ENCODE assay signal across 8 cellular contexts in the genomic region with DNA sequence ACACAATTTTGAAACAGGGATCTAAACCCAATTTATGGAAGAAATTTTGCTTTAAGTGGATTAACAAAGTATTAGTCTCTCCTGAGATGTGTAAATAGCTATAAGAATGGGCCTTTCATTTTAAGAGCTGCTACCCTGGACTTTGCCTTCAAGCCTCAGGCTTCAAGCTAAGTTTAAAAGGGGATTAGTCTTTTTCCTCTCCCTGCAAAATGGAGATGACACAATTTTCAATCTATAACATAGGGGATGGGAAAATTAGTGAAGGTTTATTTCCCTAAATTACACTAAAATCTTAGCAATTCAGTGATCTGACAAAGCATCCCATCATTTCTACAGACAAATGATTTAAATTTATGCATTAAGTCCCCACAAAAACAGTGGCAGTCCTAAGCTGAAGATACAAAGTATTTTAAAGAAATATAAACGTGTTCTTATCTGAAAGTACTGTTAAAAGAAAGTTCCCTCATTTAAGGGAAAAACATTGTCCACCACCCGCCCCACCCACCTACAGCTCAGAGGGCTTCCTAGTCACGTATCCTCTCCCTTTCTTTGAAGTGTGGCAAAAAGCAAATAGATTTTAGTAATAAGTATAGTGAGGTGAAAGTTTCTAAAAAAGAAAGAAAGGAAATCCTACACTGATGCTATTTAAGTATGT. TPM values are rescaled to one million over a fixed set of nuclear protein-coding genes. Genes with fewer than 3 reads are reported as not detected.
DNase-seq lines count a peak whose midpoint lies in the region; ATAC-seq, FAIRE-seq and TF ChIP-seq lines count a peak whose summit lies in the region.

No MANE protein-coding gene starts in this region.

- no peak for TF ChIP-seq EP300 in K562 (IDR thresholded peaks at IDR 0.05; ENCODE audit: low read length)

- H4K20me1 ChIP-seq in BLaER1 (no peaks in the 10 kb centered on the region), K562 (replicated peaks; ENCODE audit: control insufficient read depth, insufficient read depth, low read length) (no peaks in the 10 kb centered on the region)

- no peaks in the 10 kb centered on the region for H3K9me1 ChIP-seq in K562 (ENCODE audit: control insufficient read depth, insufficient read depth, low read length)

- FAIRE-seq in K562 (lab: Jason Lieb, UNC) = no peak

- H2AFZ ChIP-seq in K562 (ENCODE audit: low read depth, low read length) = peak overlapping the region; percentile 57

- in situ Hi-C loops in K562 (cut with MboI) = no loop called here

- 15% methylated on average over 3 of the region's 3 CpGs for WGBS in K562 (ENCODE audit: insufficient coverage, low coverage, missing lambda C conversion rate)
- WGBS in adrenal gland, 4 donors = 42 to 62% (median 53%) methylated on average over 3 of the region's 3 CpGs

- ATAC-seq in HG03460 (IDR thresholded peaks at IDR 0.05; ENCODE audit: unreplicated experiment) = peak; percentile 54
- peak; percentile 30 for ATAC-seq in K562

- TF ChIP-seq RAD21 in K562 (CRISPR knock-in tag; conservative IDR thresholded peaks at IDR 0.05 in 1 of 2, IDR thresholded peaks at IDR 0.05 in 1 of 2) = no peak

- H3K4me3 ChIP-seq in BLaER1 (no peak overlapping the region), K562 (no peak overlapping the region), adrenal gland (no peak overlapping the region), coronary artery (no peak overlapping the region)

- DNase-seq in GM20000 (ENCODE audit: low spot score) (peak; percentile 31), K562 (ENCODE audit: extremely low read depth in 1 of 4, low spot score in 3 of 4) (peak in 2 of 4 experiments; percentile 32 to 63), NCI-H2029 (lab: John Stamatoyannopoulos, UW) (no peak), adrenal gland (no peak), coronary artery (ENCODE audit: low spot score) (no peak)
- DNase-seq in effector CD4-positive, alpha-beta T cell = no peak

- no peak overlapping the region for H3K9ac ChIP-seq in BLaER1
- peak overlapping the region in 1 of 2 experiments; percentile 34; a peak in 2 of 4 replicates for H3K9ac ChIP-seq in K562 (ENCODE audit: insufficient read depth in 1 of 2, low read depth in 2 of 2, low read length in 2 of 2)

- H3K4me1 ChIP-seq in BLaER1 (peaks cover 28% of the 10 kb centered on the region), K562 (replicated peaks in 1 of 2; ENCODE audit: control insufficient read depth in 2 of 2, insufficient read depth in 2 of 2, low read length in 2 of 2) (peaks cover 11 to 73% of the 10 kb centered on the region in 2 experiments), adrenal gland (replicated peaks in 1 of 2) (peaks cover 0 to 65% of the 10 kb centered on the region in 2 donors)

- H3K27me3 ChIP-seq in BLaER1 = no peaks in the 10 kb centered on the region
- no peaks in the 10 kb centered on the region for H3K27me3 ChIP-seq in K562 (ENCODE audit: control insufficient read depth in 2 of 2, insufficient read depth in 2 of 2, low read length in 2 of 2)
- H3K27me3 ChIP-seq in adrenal gland = no peaks in the 10 kb centered on the region

- no peak for TF ChIP-seq POLR2A in K562 (conservative IDR thresholded peaks at IDR 0.05)
- TF ChIP-seq POLR2A in adrenal gland (IDR thresholded peaks at IDR 0.05) = no peak

- peaks cover 100% of the 10 kb centered on the region for H3K79me2 ChIP-seq in K562 (ENCODE audit: control insufficient read depth, insufficient read depth, low read length)

- POLR2A ChIA-PET in K562 (lab: Yijun Ruan, JAX) = interaction anchor here (0.9 to 4.1 kb wide), 5 partner anchors 11 to 19 kb away, joined by 3 to 36 read pairs (median 3); a partner anchor contains a TSS

- CTCF ChIA-PET in K562 (lab: Yijun Ruan, JAX; ENCODE audit: low intra/inter-chr PET ratio) = no interaction called here

- intact Hi-C loops in K562 (cut with micrococcal nuclease) = no loop called here
- intact Hi-C loops in adrenal gland (cut with DNase I) = no loop called here

- H3K9me3 ChIP-seq in BLaER1 = 0 out of 2 replicates have a peak, but pooled peaks cover 7% of the 10 kb centered on the region
- no peaks in the 10 kb centered on the region for H3K9me3 ChIP-seq in K562 (replicated peaks; ENCODE audit: control insufficient read depth, insufficient read depth, low read depth, low read length)
- no peaks in the 10 kb centered on the region for H3K9me3 ChIP-seq in adrenal gland (replicated peaks in 1 of 3)

- no peaks in the 10 kb centered on the region for H3K36me3 ChIP-seq in BLaER1
- H3K36me3 ChIP-seq in K562 (ENCODE audit: control insufficient read depth, insufficient read depth, low read length) = no peaks in the 10 kb centered on the region; the same call in 2 of the 3 replicates
- H3K36me3 ChIP-seq in adrenal gland (replicated peaks in 1 of 2) = no peaks in the 10 kb centered on the region

- H3K27ac ChIP-seq in BLaER1 = no peak overlapping the region
- H3K27ac ChIP-seq in K562 (ENCODE audit: extremely low read depth, low read depth, low read length) = peak overlapping the region; percentile 49
- H3K27ac ChIP-seq in adrenal gland = no peak overlapping the region
- H3K27ac ChIP-seq in coronary artery = peak overlapping the region in 1 of 2 donors; percentile 27

- TF ChIP-seq CTCF in GM20000 (IDR thresholded peaks at IDR 0.05; ENCODE audit: extremely low read depth, missing control alignments) (no peak), K562 (IDR thresholded peaks at IDR 0.05 in 2 of 3, conservative IDR thresholded peaks at IDR 0.05 in 1 of 3; ENCODE audit: insufficient read depth in 2 of 3, low read depth in 1 of 3, low read length in 3 of 3) (no peak), adrenal gland (IDR thresholded peaks at IDR 0.05) (no peak), coronary artery (IDR thresholded peaks at IDR 0.05) (no peak)

- peak overlapping the region; percentile 51 for H3K4me2 ChIP-seq in BLaER1
- peak overlapping the region; percentile 56 for H3K4me2 ChIP-seq in K562 (ENCODE audit: insufficient read depth, low read length)

- BruUV-seq in K562 (replicated peaks; lab: Mats Ljungman, UMichigan) = no TSS peak

TF ChIP-seq in K562, 482 proteins besides CTCF, POLR2A, EP300 and RAD21:
- TF ChIP-seq, protein P1, sequence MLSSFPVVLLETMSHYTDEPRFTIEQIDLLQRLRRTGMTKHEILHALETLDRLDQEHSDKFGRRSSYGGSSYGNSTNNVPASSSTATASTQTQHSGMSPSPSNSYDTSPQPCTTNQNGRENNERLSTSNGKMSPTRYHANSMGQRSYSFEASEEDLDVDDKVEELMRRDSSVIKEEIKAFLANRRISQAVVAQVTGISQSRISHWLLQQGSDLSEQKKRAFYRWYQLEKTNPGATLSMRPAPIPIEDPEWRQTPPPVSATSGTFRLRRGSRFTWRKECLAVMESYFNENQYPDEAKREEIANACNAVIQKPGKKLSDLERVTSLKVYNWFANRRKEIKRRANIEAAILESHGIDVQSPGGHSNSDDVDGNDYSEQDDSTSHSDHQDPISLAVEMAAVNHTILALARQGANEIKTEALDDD (IDR thresholded peaks at IDR 0.05) = 0 out of 2 replicates have a peak, but pooled peaks have one; percentile 8
- TF ChIP-seq ZNF589 (CRISPR knock-in tag; IDR thresholded peaks at IDR 0.05; ENCODE audit: low read depth) = 0 out of 2 replicates have a peak, but pooled peaks have one; percentile 2
- TF ChIP-seq, protein P2, sequence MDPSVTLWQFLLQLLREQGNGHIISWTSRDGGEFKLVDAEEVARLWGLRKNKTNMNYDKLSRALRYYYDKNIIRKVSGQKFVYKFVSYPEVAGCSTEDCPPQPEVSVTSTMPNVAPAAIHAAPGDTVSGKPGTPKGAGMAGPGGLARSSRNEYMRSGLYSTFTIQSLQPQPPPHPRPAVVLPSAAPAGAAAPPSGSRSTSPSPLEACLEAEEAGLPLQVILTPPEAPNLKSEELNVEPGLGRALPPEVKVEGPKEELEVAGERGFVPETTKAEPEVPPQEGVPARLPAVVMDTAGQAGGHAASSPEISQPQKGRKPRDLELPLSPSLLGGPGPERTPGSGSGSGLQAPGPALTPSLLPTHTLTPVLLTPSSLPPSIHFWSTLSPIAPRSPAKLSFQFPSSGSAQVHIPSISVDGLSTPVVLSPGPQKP (CRISPR knock-in tag; IDR thresholded peaks at IDR 0.05) = no peak
- peak; percentile 18; the same call in 1 of the 2 replicates for TF ChIP-seq ZFX (CRISPR knock-in tag; IDR thresholded peaks at IDR 0.05)

RNA-seq across cellular contexts. Expression of a gene that starts 14.5 kb away (rescaled TPM):
- total RNA-seq in K562 (2011; cell fraction: chromatin; rRNA removed; ENCODE audit: low replicate concordance) = 15.1 and 38.1 TPM in 2 replicates
- total RNA-seq in K562 (2011; cell fraction: nucleolus; rRNA removed) = 9.8 and 11.2 TPM in 2 replicates
- 14.4 and 21.6 TPM in 2 replicates for total RNA-seq in K562 (2011; cell fraction: nucleoplasm; rRNA removed)
- total RNA-seq in K562 (2014; rRNA removed) (15.5 and 16.2 TPM in 2 replicates), K562 (2014; rRNA removed; fragmentation: Illumina TruSeq; extraction: Trizol) (29.7 and 33.9 TPM in 2 replicates), K562 (2015; rRNA removed; fragmentation: Illumina TruSeq; extraction: Trizol) (21.6 and 24.3 TPM in 2 replicates), K562 (2021) (18.4 and 21.1 TPM in 2 replicates), adrenal gland (10 to 100 TPM; 50.6 to 90.6 (median 79.8) TPM)
- polyA plus RNA-seq in K562 (2011; rRNA removed) (25.6 and 25.8 TPM in 2 replicates), K562 (2014; fragmentation: Illumina TruSeq; extraction: Trizol) (20.2 and 22.0 TPM in 2 replicates), K562 (2014; fragmentation: Nextera tagmentation; extraction: Ambion mirVana) (10 to 100 TPM; 17.8 to 19.0 TPM), K562 (2014; rRNA removed) (11.8 and 13.3 TPM in 2 replicates), adrenal gland (10 to 100 TPM; 22.0 to 78.3 (median 27.1) TPM)
- polyA plus RNA-seq in K562 (2011; cell fraction: cytosol; rRNA removed) = 4.0 and 10.9 TPM in 2 replicates
- polyA plus RNA-seq in K562 (2011; cell fraction: nucleus; rRNA removed) = 7.1 and 10.8 TPM in 2 replicates
- polyA plus RNA-seq in K562 (2012) = 14.6 and 19.2 TPM in 2 replicates
- 38.4 and 50.9 TPM in 2 replicates for polyA minus RNA-seq in K562 (2011; rRNA and poly(A)+ RNA removed)
- 16.6 and 20.7 TPM in 2 replicates for polyA minus RNA-seq in K562 (2011; cell fraction: cytosol; rRNA and poly(A)+ RNA removed)
- polyA minus RNA-seq in K562 (2011; cell fraction: nucleus; rRNA and poly(A)+ RNA removed) = 13.2 and 34.0 TPM in 2 replicates
